20 cellular contexts compared by ENCODE assay signal in the genomic region with DNA sequence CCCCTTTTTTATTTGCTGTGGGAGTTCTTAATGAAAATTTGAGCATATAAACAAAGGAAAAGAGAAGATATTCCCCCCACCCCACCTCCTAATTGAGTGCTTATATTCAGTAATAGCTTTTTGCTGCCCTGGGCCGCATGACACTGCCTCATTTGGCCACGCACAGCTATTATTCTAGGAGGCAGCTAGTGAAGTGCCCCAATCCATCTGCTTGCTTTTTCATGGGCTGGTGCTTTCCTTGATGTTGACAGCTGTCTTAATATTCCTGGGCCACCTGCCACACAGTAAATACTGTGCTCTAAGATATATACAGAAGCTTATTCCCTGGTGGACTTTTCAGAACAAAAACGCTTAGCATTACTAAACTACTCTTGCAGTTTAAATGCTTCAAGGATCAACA. TPM values are rescaled to one million over a fixed set of nuclear protein-coding genes. Genes with fewer than 3 reads are reported as not detected.
DNase-seq lines count a peak whose midpoint lies in the region; ATAC-seq and TF ChIP-seq lines count a peak whose summit lies in the region.
"Had no signal": no experiment of that assay in that cellular context is flagged by ENCODE, and none has a peak within 500 bp of the region (broad histone marks: within the 10 kb centered on the region; RNA-seq: fewer than 3 reads in every experiment).

No MANE protein-coding gene starts in this region.

- H3K27me3 ChIP-seq in suprapubic skin = no peaks in the 10 kb centered on the region
- H3K27me3 ChIP-seq: foreskin keratinocyte had no signal

- H3K36me3 ChIP-seq in suprapubic skin = no peaks in the 10 kb centered on the region

- H3K4me3 ChIP-seq in suprapubic skin = no peak overlapping the region
- H3K4me3 ChIP-seq: A549, PC-9, smooth muscle cell had no signal

- H3K36me3 Mint-ChIP-seq in activated T-helper 1 cell treated with anti-CD3 and anti-CD28 coated beads, Interleukin-12 subunit alpha, Interleukin-12 subunit beta, Interleukin-2, Interleukin-4 antibody, amounts not matched to agents 30 ng/mL and 10 ng/mL and 1 ng/mL, durations not matched to agents 14 hours and 24 hours and 36 hours (ENCODE audit: low read depth) = peaks cover 3% of the 10 kb centered on the region
- H3K36me3 Mint-ChIP-seq in activated CD8-positive, alpha-beta T cell treated with anti-CD3 and anti-CD28 coated beads, Interleukin-2, amount 10 ng/mL, durations not matched to agents 7 days and 5 days (ENCODE audit: low read depth) = no peaks in the 10 kb centered on the region

- H3K27ac Mint-ChIP-seq in activated T-helper 1 cell treated with anti-CD3 and anti-CD28 coated beads, Interleukin-12 subunit alpha, Interleukin-12 subunit beta, Interleukin-2, Interleukin-4 antibody, amounts not matched to agents 30 ng/mL and 10 ng/mL and 1 ng/mL, durations not matched to agents 14 hours and 24 hours and 36 hours = no peak overlapping the region
- no peak overlapping the region for H3K27ac Mint-ChIP-seq in activated CD8-positive, alpha-beta T cell treated with anti-CD3 and anti-CD28 coated beads, Interleukin-2, amount 10 ng/mL, durations not matched to agents 7 days and 5 days
- H3K27ac Mint-ChIP-seq: activated T-cell treated with anti-CD3 and anti-CD28 coated beads, Interleukin-2, amount 50 U/mL, for 72 hours; IgD-negative memory B cell had no signal

- peaks cover 39% of the 10 kb centered on the region for H3K4me1 Mint-ChIP-seq in activated T-helper 1 cell treated with anti-CD3 and anti-CD28 coated beads, Interleukin-12 subunit alpha, Interleukin-12 subunit beta, Interleukin-2, Interleukin-4 antibody, amounts not matched to agents 30 ng/mL and 10 ng/mL and 1 ng/mL, durations not matched to agents 14 hours and 24 hours and 36 hours (ENCODE audit: low read depth)
- peaks cover 28% of the 10 kb centered on the region for H3K4me1 Mint-ChIP-seq in activated CD8-positive, alpha-beta T cell treated with anti-CD3 and anti-CD28 coated beads, Interleukin-2, amount 10 ng/mL, durations not matched to agents 7 days and 5 days (ENCODE audit: low read depth)

- ATAC-seq in activated CD8-positive, alpha-beta T cell treated with anti-CD3 and anti-CD28 coated beads, Interleukin-2, amount 10 ng/mL, durations not matched to agents 7 days and 5 days = no peak
- ATAC-seq: A549; activated T-cell treated with anti-CD3 and anti-CD28 coated beads, Interleukin-2, amount 50 U/mL, for 72 hours; foreskin keratinocyte had no signal

- intact Hi-C loops in activated T-helper 1 cell treated with anti-CD3 and anti-CD28 coated beads, Interleukin-12 subunit alpha, Interleukin-12 subunit beta, Interleukin-2, Interleukin-4 antibody, amounts not matched to agents 30 ng/mL and 10 ng/mL and 1 ng/mL, durations not matched to agents 14 hours and 24 hours and 36 hours (cut with micrococcal nuclease) = no loop called here

- CTCF ChIA-PET in activated CD8-positive, alpha-beta T cell treated with anti-CD3 and anti-CD28 coated beads, Interleukin-2, amount 10 ng/mL, durations not matched to agents 7 days and 5 days (lab: Charles Lee) = interaction anchor here (0.7 to 1.5 kb wide), 2 partner anchors 93 to 121 kb away, joined by 3 read pairs; no protein-coding TSS in a partner anchor

- H3K27me3 Mint-ChIP-seq in activated T-helper 1 cell treated with anti-CD3 and anti-CD28 coated beads, Interleukin-12 subunit alpha, Interleukin-12 subunit beta, Interleukin-2, Interleukin-4 antibody, amounts not matched to agents 30 ng/mL and 10 ng/mL and 1 ng/mL, durations not matched to agents 14 hours and 24 hours and 36 hours (ENCODE audit: insufficient read depth) = peaks cover 12% of the 10 kb centered on the region
- peaks cover 22% of the 10 kb centered on the region for H3K27me3 Mint-ChIP-seq in activated CD8-positive, alpha-beta T cell treated with anti-CD3 and anti-CD28 coated beads, Interleukin-2, amount 10 ng/mL, durations not matched to agents 7 days and 5 days (ENCODE audit: low read depth)

- peaks cover 10% of the 10 kb centered on the region for H3K4me1 ChIP-seq in suprapubic skin
- H3K4me1 ChIP-seq: foreskin keratinocyte had no signal

- H3K4me3 Mint-ChIP-seq in activated T-helper 1 cell treated with anti-CD3 and anti-CD28 coated beads, Interleukin-12 subunit alpha, Interleukin-12 subunit beta, Interleukin-2, Interleukin-4 antibody, amounts not matched to agents 30 ng/mL and 10 ng/mL and 1 ng/mL, durations not matched to agents 14 hours and 24 hours and 36 hours = no peak overlapping the region
- H3K4me3 Mint-ChIP-seq in activated CD8-positive, alpha-beta T cell treated with anti-CD3 and anti-CD28 coated beads, Interleukin-2, amount 10 ng/mL, durations not matched to agents 7 days and 5 days = no peak overlapping the region
- H3K4me3 Mint-ChIP-seq: activated T-cell treated with anti-CD3 and anti-CD28 coated beads, Interleukin-2, amount 50 U/mL, for 72 hours; CD4-positive, alpha-beta memory T cell; IgD-negative memory B cell had no signal

- POLR2A ChIA-PET in activated CD8-positive, alpha-beta T cell treated with anti-CD3 and anti-CD28 coated beads, Interleukin-2, amount 10 ng/mL, durations not matched to agents 7 days and 5 days (lab: Charles Lee) = no interaction called here

- no peak for TF ChIP-seq POLR2A in suprapubic skin (IDR thresholded peaks at IDR 0.05)

- DNase-seq in COR-L47 (lab: John Stamatoyannopoulos, UW) (peak; percentile 65), NCI-H1436 (lab: John Stamatoyannopoulos, UW) (peak; percentile 95), NCI-H2227 (lab: John Stamatoyannopoulos, UW; ENCODE audit: unreplicated experiment) (peak; percentile 32), SHP77 treated with DMSO at 0.1 percent for 48 hours (lab: John Stamatoyannopoulos, UW) (peak; percentile 98), suprapubic skin (ENCODE audit: low spot score in 2 of 2) (no peak)
- no peak for DNase-seq in stimulated activated CD4-positive, alpha-beta T cell treated with anti-CD3 and anti-CD28 coated beads, Interleukin-2, amount 100 ng/mL, for 24 hours
- no peak for DNase-seq in activated T-helper 1 cell treated with anti-CD3 and anti-CD28 coated beads, Interleukin-12 subunit alpha, Interleukin-12 subunit beta, Interleukin-2, Interleukin-4 antibody, amounts not matched to agents 30 ng/mL and 10 ng/mL and 1 ng/mL, durations not matched to agents 14 hours and 24 hours and 36 hours (ENCODE audit: low spot score)
- no peak for DNase-seq in activated CD8-positive, alpha-beta T cell treated with anti-CD3 and anti-CD28 coated beads, Interleukin-2, amount 10 ng/mL, durations not matched to agents 7 days and 5 days
- DNase-seq: activated CD4-positive, alpha-beta T cell treated with anti-CD3 and anti-CD28 coated beads, Interleukin-2, amount 50 U/mL, for 48 hours; activated T-cell treated with anti-CD3 and anti-CD28 coated beads, Interleukin-2, amount 50 U/mL, for 72 hours; caudate nucleus; CD4-positive, alpha-beta memory T cell; effector memory CD4-positive, alpha-beta T cell; foreskin keratinocyte; PC-9; stimulated activated naive CD4-positive, alpha-beta T cell; SW 1271 had no signal

- no peak for TF ChIP-seq EP300 in suprapubic skin (IDR thresholded peaks at IDR 0.05)

- no peak for TF ChIP-seq CTCF in suprapubic skin (IDR thresholded peaks at IDR 0.05)

- no peaks in the 10 kb centered on the region for H3K9me3 ChIP-seq in suprapubic skin
- H3K9me3 ChIP-seq: A549 had no signal

- no peaks in the 10 kb centered on the region for H3K9me3 Mint-ChIP-seq in activated T-helper 1 cell treated with anti-CD3 and anti-CD28 coated beads, Interleukin-12 subunit alpha, Interleukin-12 subunit beta, Interleukin-2, Interleukin-4 antibody, amounts not matched to agents 30 ng/mL and 10 ng/mL and 1 ng/mL, durations not matched to agents 14 hours and 24 hours and 36 hours
- H3K9me3 Mint-ChIP-seq in activated CD8-positive, alpha-beta T cell treated with anti-CD3 and anti-CD28 coated beads, Interleukin-2, amount 10 ng/mL, durations not matched to agents 7 days and 5 days (ENCODE audit: insufficient read depth) = no peaks in the 10 kb centered on the region
- H3K9me3 Mint-ChIP-seq: activated T-cell treated with anti-CD3 and anti-CD28 coated beads, Interleukin-2, amount 50 U/mL, for 72 hours; CD4-positive, alpha-beta memory T cell had no signal

- WGBS in suprapubic skin = 80% methylated on average over 3 of the region's 3 CpGs

- no peak overlapping the region for H3K27ac ChIP-seq in suprapubic skin
- H3K27ac ChIP-seq: A549, foreskin keratinocyte, PC-9 had no signal

RNA-seq across cellular contexts. Expression of a gene that starts 3.8 kb away (rescaled TPM):
- total RNA-seq in suprapubic skin = 10 to 100 TPM; 28.8 to 49.6 (median 33.3) TPM
- total RNA-seq in activated T-helper 1 cell treated with anti-CD3 and anti-CD28 coated beads, Interleukin-12 subunit alpha, Interleukin-12 subunit beta, Interleukin-2, Interleukin-4 antibody, amounts not matched to agents 30 ng/mL and 10 ng/mL and 1 ng/mL, durations not matched to agents 14 hours and 24 hours and 36 hours = 6.5 and 6.8 TPM in 2 replicates
- total RNA-seq in activated CD8-positive, alpha-beta T cell treated with anti-CD3 and anti-CD28 coated beads, Interleukin-2, amount 10 ng/mL, durations not matched to agents 7 days and 5 days = 1 to 10 TPM; 1.6 to 1.8 TPM

RNA-seq across cellular contexts. Expression of a gene that starts 53.4 kb away (rescaled TPM):
- total RNA-seq in suprapubic skin = 1 to 10 TPM; 4.5 to 9.1 (median 7.5) TPM
- 5.9 and 6.2 TPM in 2 replicates for total RNA-seq in activated T-helper 1 cell treated with anti-CD3 and anti-CD28 coated beads, Interleukin-12 subunit alpha, Interleukin-12 subunit beta, Interleukin-2, Interleukin-4 antibody, amounts not matched to agents 30 ng/mL and 10 ng/mL and 1 ng/mL, durations not matched to agents 14 hours and 24 hours and 36 hours
- total RNA-seq in activated CD8-positive, alpha-beta T cell treated with anti-CD3 and anti-CD28 coated beads, Interleukin-2, amount 10 ng/mL, durations not matched to agents 7 days and 5 days = 1 to 10 TPM; 5.0 to 6.6 TPM

Comparison
In these comparisons a context has a peak if more than half of its experiments do, and no peak if none do; other contexts are left out.
1. DNase-seq: peak in COR-L47 (single experiment), NCI-H1436 (single experiment), NCI-H2227 (single experiment) and SHP77 treated with DMSO at 0.1 percent for 48 hours (single experiment); none in stimulated activated CD4-positive, alpha-beta T cell treated with anti-CD3 and anti-CD28 coated beads, Interleukin-2, amount 100 ng/mL, for 24 hours (0 of 2), suprapubic skin (0 of 2), activated T-helper 1 cell treated with anti-CD3 and anti-CD28 coated beads, Interleukin-12 subunit alpha, Interleukin-12 subunit beta, Interleukin-2, Interleukin-4 antibody, amounts not matched to agents 30 ng/mL and 10 ng/mL and 1 ng/mL, durations not matched to agents 14 hours and 24 hours and 36 hours (single experiment) and activated CD8-positive, alpha-beta T cell treated with anti-CD3 and anti-CD28 coated beads, Interleukin-2, amount 10 ng/mL, durations not matched to agents 7 days and 5 days (single experiment).